ENCODE assay signal across 13 cellular contexts in genomic region chr18:36662000-36662399, GRCh38.
A peak's percentile ranks its signal among the peaks of the same experiment; 100 is the strongest.
DNase-seq lines count a peak whose midpoint lies in the region; ATAC-seq and TF ChIP-seq lines count a peak whose summit lies in the region.
"Had no signal": no experiment of that assay in that cellular context is flagged by ENCODE, and none has a peak within 500 bp of the region (broad histone marks: within the 10 kb centered on the region; RNA-seq: fewer than 3 reads in every experiment).

No MANE protein-coding gene starts in this region.

- no peak overlapping the region for H3K4me3 ChIP-seq in NB4 (ENCODE audit: low read depth, low read length)
- H3K4me3 ChIP-seq in epithelial cell of proximal tubule (ENCODE audit: low read depth, low read length), result no peak overlapping the region
- no peak overlapping the region for H3K4me3 ChIP-seq in testis
- H3K4me3 ChIP-seq in suprapubic skin, result no peak overlapping the region
- H3K4me3 ChIP-seq: BLaER1 treated with 17β-estradiol and CSF1 and Interleukin-3, amounts not matched to agents 10 nM and 100 nM had no signal

- intact Hi-C loops in testis (cut with DNase I; ENCODE audit: low total_unique reads), result no loop called here

- no peak for TF ChIP-seq EP300 in suprapubic skin (IDR thresholded peaks at IDR 0.05)

- H3K27ac ChIP-seq in testis (no peak overlapping the region), suprapubic skin (no peak overlapping the region)
- H3K27ac ChIP-seq: BLaER1 treated with 17β-estradiol and CSF1 and Interleukin-3, amounts not matched to agents 10 nM and 100 nM; neutrophil had no signal

- no peak for TF ChIP-seq POLR2A in NB4 (IDR thresholded peaks at IDR 0.05; ENCODE audit: extremely low read depth, insufficient read length)
- no peak for TF ChIP-seq POLR2A in testis (IDR thresholded peaks at IDR 0.05)
- no peak for TF ChIP-seq POLR2A in suprapubic skin (IDR thresholded peaks at IDR 0.05)

- H3K9me3 ChIP-seq in testis, result no peaks in the 10 kb centered on the region
- no peaks in the 10 kb centered on the region for H3K9me3 ChIP-seq in suprapubic skin
- H3K9me3 ChIP-seq: BLaER1 treated with 17β-estradiol and CSF1 and Interleukin-3, amounts not matched to agents 10 nM and 100 nM; neutrophil had no signal

- TF ChIP-seq CTCF in NB4 (IDR thresholded peaks at IDR 0.05; ENCODE audit: low read depth, low read length), result no peak
- peak; percentile 25 for TF ChIP-seq CTCF in epithelial cell of proximal tubule (conservative IDR thresholded peaks at IDR 0.05; ENCODE audit: low read depth, low read length)
- no peak for TF ChIP-seq CTCF in testis (IDR thresholded peaks at IDR 0.05)
- no peak for TF ChIP-seq CTCF in suprapubic skin (IDR thresholded peaks at IDR 0.05)

- WGBS in testis, 2 donors, result 86 to 92% methylated on average over 5 of the region's 5 CpGs
- WGBS in suprapubic skin, result 96% methylated on average over 5 of the region's 5 CpGs

- no peak for ATAC-seq in GM19452 (IDR thresholded peaks at IDR 0.05; ENCODE audit: unreplicated experiment)

- DNase-seq in NCI-H82 (lab: John Stamatoyannopoulos, UW) (peak; percentile 60), NCI-H82 treated with DMSO at 0.1 percent for 48 hours (lab: John Stamatoyannopoulos, UW; ENCODE audit: unreplicated experiment) (no peak), NB4 (ENCODE audit: low read depth) (peak; percentile 4), epithelial cell of proximal tubule (ENCODE audit: low read depth) (no peak), testis (peak; percentile 19), suprapubic skin (ENCODE audit: low spot score in 2 of 2) (no peak)
- no peak for DNase-seq in stimulated activated naive CD4-positive, alpha-beta T cell (lab: John Stamatoyannopoulos, UW)
- DNase-seq: activated naive CD4-positive, alpha-beta T cell treated with anti-CD3 and anti-CD28 coated beads, Interleukin-2, amount 50 U/mL, for 16 hours; NCI-H2029; T1000 had no signal

- H3K36me3 ChIP-seq in testis (ENCODE audit: low read depth, missing control alignments), result no peaks in the 10 kb centered on the region
- no peaks in the 10 kb centered on the region for H3K36me3 ChIP-seq in suprapubic skin
- H3K36me3 ChIP-seq: BLaER1 treated with 17β-estradiol and CSF1 and Interleukin-3, amounts not matched to agents 10 nM and 100 nM; neutrophil had no signal

- H3K4me1 ChIP-seq in testis (no peaks in the 10 kb centered on the region), suprapubic skin (peaks cover 6% of the 10 kb centered on the region)

- H3K27me3 ChIP-seq in testis, result no peaks in the 10 kb centered on the region
- no peaks in the 10 kb centered on the region for H3K27me3 ChIP-seq in suprapubic skin
- H3K27me3 ChIP-seq: BLaER1 treated with 17β-estradiol and CSF1 and Interleukin-3, amounts not matched to agents 10 nM and 100 nM; neutrophil had no signal

Comparison
In these comparisons a context has a peak if more than half of its experiments do, and no peak if none do; other contexts are left out.
1. DNase-seq: peak in NCI-H82 (single experiment), NB4 (single experiment) and testis (single experiment); none in NCI-H82 treated with DMSO at 0.1 percent for 48 hours (single experiment), epithelial cell of proximal tubule (single experiment), stimulated activated naive CD4-positive, alpha-beta T cell (0 of 6) and suprapubic skin (0 of 2).